ENCODE assay signal across 9 cellular contexts in genomic region chr12:1630827-1631591, GRCh38. TPM values are rescaled to one million over a fixed set of nuclear protein-coding genes. Genes with fewer than 3 reads are reported as not detected.
DNase-seq lines count a peak whose midpoint lies in the region; FAIRE-seq and TF ChIP-seq lines count a peak whose summit lies in the region.
"Had no signal": no experiment of that assay in that cellular context is flagged by ENCODE, and none has a peak within 500 bp of the region (broad histone marks: within the 10 kb centered on the region; RNA-seq: fewer than 3 reads in every experiment).

No MANE protein-coding gene starts in this region.

- peaks cover 19% of the 10 kb centered on the region for H3K4me1 Mint-ChIP-seq in activated T-cell treated with anti-CD3 and anti-CD28 coated beads, Interleukin-2, amount 50 U/mL, for 24 hours (ENCODE audit: low read depth)
- H3K4me1 Mint-ChIP-seq in astrocyte (ENCODE audit: low read depth, unreplicated experiment), result peaks cover 25% of the 10 kb centered on the region

- H3K27me3 ChIP-seq in astrocyte (ENCODE audit: insufficient read depth, low read length) (no peaks in the 10 kb centered on the region), subcutaneous abdominal adipose tissue (ENCODE audit: control insufficient read depth in 5 of 5, insufficient read depth in 4 of 5, low read length in 5 of 5) (peaks cover 0 to 2% (median 0%) of the 10 kb centered on the region in 5 donors), small intestine (ENCODE audit: control insufficient read depth in 2 of 2, insufficient read depth in 2 of 2, low read length in 2 of 2) (no peaks in the 10 kb centered on the region)

- no peak overlapping the region for H3K4me3 ChIP-seq in astrocyte (ENCODE audit: insufficient read depth, low read depth, low read length)
- peak overlapping the region; percentile 29 to 71 (median 64) for H3K4me3 ChIP-seq in subcutaneous abdominal adipose tissue (ENCODE audit: low read depth in 1 of 5, low read length in 5 of 5)
- H3K4me3 ChIP-seq in small intestine (ENCODE audit: low read depth in 1 of 2, low read length in 2 of 2), result no peak overlapping the region

- no peak for TF ChIP-seq CTCF in astrocyte (IDR thresholded peaks at IDR 0.05; ENCODE audit: insufficient read depth, low read depth, low read length)

- 42 to 46% (median 43%) methylated on average over 23 of the region's 23 CpGs for WGBS in small intestine, 3 donors

- H3K9me3 ChIP-seq in astrocyte (ENCODE audit: insufficient read depth, low read depth, low read length), result no peaks in the 10 kb centered on the region
- H3K9me3 ChIP-seq in subcutaneous abdominal adipose tissue (ENCODE audit: control insufficient read depth in 5 of 5, low read length in 5 of 5), result no peaks in the 10 kb centered on the region
- H3K9me3 ChIP-seq in small intestine (ENCODE audit: control insufficient read depth, low read depth), result no peaks in the 10 kb centered on the region

- no peak overlapping the region for H3K27ac Mint-ChIP-seq in activated T-cell treated with anti-CD3 and anti-CD28 coated beads, Interleukin-2, amount 50 U/mL, for 24 hours
- peak overlapping the region; percentile 75 for H3K27ac Mint-ChIP-seq in astrocyte (ENCODE audit: unreplicated experiment)

- H3K4me2 ChIP-seq in astrocyte (ENCODE audit: low read length), result peak overlapping the region; percentile 83

- no peaks in the 10 kb centered on the region for H3K9me3 Mint-ChIP-seq in activated T-cell treated with anti-CD3 and anti-CD28 coated beads, Interleukin-2, amount 50 U/mL, for 24 hours
- no peaks in the 10 kb centered on the region for H3K9me3 Mint-ChIP-seq in astrocyte (ENCODE audit: unreplicated experiment)

- H3K27me3 Mint-ChIP-seq in activated T-cell treated with anti-CD3 and anti-CD28 coated beads, Interleukin-2, amount 50 U/mL, for 24 hours, result peaks cover 88% of the 10 kb centered on the region
- H3K27me3 Mint-ChIP-seq in astrocyte (ENCODE audit: low read depth, unreplicated experiment), result peaks cover 3% of the 10 kb centered on the region

- H3K4me1 ChIP-seq in astrocyte (ENCODE audit: insufficient read depth, low read length) (peaks cover 13% of the 10 kb centered on the region), subcutaneous abdominal adipose tissue (ENCODE audit: control insufficient read depth in 5 of 5, insufficient read depth in 5 of 5, low read length in 5 of 5) (peaks cover 3 to 55% (median 44%) of the 10 kb centered on the region in 5 donors), small intestine (ENCODE audit: control insufficient read depth in 2 of 2, insufficient read depth in 1 of 2, low read depth in 1 of 2, low read length in 1 of 2) (peaks cover 6% of the 10 kb centered on the region in 2 donors)

- no peak for DNase-seq in activated T-cell treated with anti-CD3 and anti-CD28 coated beads, Interleukin-2, amount 50 U/mL, for 24 hours
- no peak for DNase-seq in activated T-cell treated with anti-CD3 and anti-CD28 coated beads for 4 hours
- DNase-seq in astrocyte (ENCODE audit: low read depth), result peak; percentile 46
- peak; percentile 96 for DNase-seq in islet precursor cell
- DNase-seq in NCI-H1048 (lab: John Stamatoyannopoulos, UW), result no peak
- no peak for DNase-seq in HUDEP-2 (lab: John Stamatoyannopoulos, UW; ENCODE audit: unreplicated experiment in 76 of 76)
- no peak for DNase-seq in small intestine

- no peak overlapping the region for H2AFZ ChIP-seq in astrocyte (ENCODE audit: low read depth, low read length)

- H3K27ac ChIP-seq in astrocyte (ENCODE audit: low read depth, low read length) (no peak overlapping the region), subcutaneous abdominal adipose tissue (ENCODE audit: low read depth, low read length) (no peak overlapping the region), small intestine (ENCODE audit: low read depth in 1 of 2, low read length in 1 of 2) (no peak overlapping the region)
- H3K27ac ChIP-seq: C4-2B had no signal

- no peaks in the 10 kb centered on the region for H3K36me3 Mint-ChIP-seq in activated T-cell treated with anti-CD3 and anti-CD28 coated beads, Interleukin-2, amount 50 U/mL, for 24 hours (ENCODE audit: low read depth)
- peaks cover 20% of the 10 kb centered on the region for H3K36me3 Mint-ChIP-seq in astrocyte (ENCODE audit: low read depth, unreplicated experiment)

- H3K9ac ChIP-seq in astrocyte (ENCODE audit: low read length) (peak overlapping the region; percentile 5), subcutaneous abdominal adipose tissue (ENCODE audit: low read length in 5 of 5) (peak overlapping the region in 1 of 5 donors; percentile 19)

- no peak for FAIRE-seq in astrocyte (lab: Jason Lieb, UNC)
- FAIRE-seq in small intestine (lab: Jason Lieb, UNC), result no peak

- H3K36me3 ChIP-seq in astrocyte (ENCODE audit: insufficient read depth, low read length), result peaks cover 7% of the 10 kb centered on the region
- H3K36me3 ChIP-seq in subcutaneous abdominal adipose tissue (ENCODE audit: control insufficient read depth in 5 of 5, insufficient read depth in 5 of 5, low read length in 5 of 5), result no peaks in the 10 kb centered on the region
- H3K36me3 ChIP-seq in small intestine (ENCODE audit: control insufficient read depth in 2 of 2, insufficient read depth in 2 of 2, low read length in 2 of 2), result no peaks in the 10 kb centered on the region

- H3K79me2 ChIP-seq in astrocyte (ENCODE audit: insufficient read depth, low read length), result peaks cover 4% of the 10 kb centered on the region

- H4K20me1 ChIP-seq in astrocyte (ENCODE audit: insufficient read depth, low read length), result peaks cover 52% of the 10 kb centered on the region

- H3K4me3 Mint-ChIP-seq in activated T-cell treated with anti-CD3 and anti-CD28 coated beads, Interleukin-2, amount 50 U/mL, for 24 hours, result peak overlapping the region; percentile 46
- H3K4me3 Mint-ChIP-seq in astrocyte (ENCODE audit: unreplicated experiment), result peak overlapping the region; percentile 61

RNA-seq across cellular contexts. Expression of gene WNT5B, which starts 2.0 kb away (rescaled TPM):
- 110 TPM in 2 replicates for total RNA-seq in astrocyte
- polyA plus RNA-seq in small intestine, result 1 to 10 TPM in 2 of 3 donors, under 1 TPM in 1; 0.67 to 3.6 (median 1.1) TPM

RNA-seq across cellular contexts. Expression of gene FBXL14, which starts 36.6 kb away (rescaled TPM):
- total RNA-seq in astrocyte, result 9.2 and 9.8 TPM in 2 replicates
- 10 to 100 TPM in 1 of 3 donors, 1 to 10 TPM in 2; 3.5 to 15.7 (median 4.2) TPM for polyA plus RNA-seq in small intestine

RNA-seq across cellular contexts. Expression of gene ADIPOR2, which starts 59.9 kb away (rescaled TPM):
- total RNA-seq in astrocyte, result 52.8 and 56.6 TPM in 2 replicates
- 10 to 100 TPM; 35.6 to 55.9 (median 41.9) TPM for polyA plus RNA-seq in small intestine

Comparison
In these comparisons a context has a peak if more than half of its experiments do, and no peak if none do; other contexts are left out.
1. DNase-seq: peak in astrocyte (single experiment) and islet precursor cell (single experiment); none in activated T-cell treated with anti-CD3 and anti-CD28 coated beads, Interleukin-2, amount 50 U/mL, for 24 hours (single experiment), activated T-cell treated with anti-CD3 and anti-CD28 coated beads for 4 hours (single experiment), NCI-H1048 (single experiment), HUDEP-2 (0 of 76) and small intestine (single experiment).
2. H3K4me3 ChIP-seq: peak in subcutaneous abdominal adipose tissue (5 of 5); none in astrocyte (single experiment) and small intestine (0 of 2).